Comparison of ENCODE assay signal across 8 cellular contexts in the genomic region with DNA sequence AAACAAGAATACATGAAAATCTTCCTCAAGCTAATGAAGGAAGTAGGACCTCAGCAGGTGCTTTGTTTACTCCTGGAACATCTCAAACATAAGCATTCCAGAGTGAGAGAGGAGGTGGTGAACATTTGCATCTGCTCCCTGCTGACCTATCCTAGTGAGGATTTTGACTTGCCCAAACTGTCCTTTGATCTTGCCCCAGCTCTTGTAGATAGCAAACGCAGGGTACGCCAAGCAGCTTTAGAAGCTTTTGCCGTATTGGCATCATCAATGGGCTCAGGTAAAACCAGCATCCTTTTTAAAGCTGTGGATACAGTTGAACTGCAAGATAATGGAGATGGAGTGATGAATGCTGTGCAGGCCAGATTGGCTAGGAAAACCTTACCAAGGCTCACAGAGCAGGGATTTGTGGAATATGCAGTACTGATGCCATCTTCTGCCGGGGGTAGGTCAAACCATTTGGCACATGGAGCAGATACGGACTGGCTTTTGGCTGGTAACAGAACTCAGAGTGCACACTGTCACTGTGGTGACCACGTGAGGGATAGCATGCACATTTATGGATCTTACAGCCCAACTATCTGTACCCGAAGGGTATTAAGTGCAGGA. TPM values are rescaled to one million over a fixed set of nuclear protein-coding genes. Genes with fewer than 3 reads are reported as not detected.
A peak's percentile ranks its signal among the peaks of the same experiment; 100 is the strongest.
DNase-seq lines count a peak whose midpoint lies in the region; ATAC-seq, FAIRE-seq and TF ChIP-seq lines count a peak whose summit lies in the region.

No MANE protein-coding gene starts in this region.

- H4K20me1 ChIP-seq in K562 (replicated peaks; ENCODE audit: control insufficient read depth, insufficient read depth, low read length): 0 out of 2 replicates have a peak, but pooled peaks cover 9% of the 10 kb centered on the region

- no peaks in the 10 kb centered on the region for H3K27me3 ChIP-seq in BE2C
- no peaks in the 10 kb centered on the region for H3K27me3 ChIP-seq in K562 (ENCODE audit: control insufficient read depth in 2 of 2, insufficient read depth in 2 of 2, low read length in 2 of 2)
- H3K27me3 ChIP-seq in right lobe of liver: no peaks in the 10 kb centered on the region

- whole genome bisulfite sequencing in K562 (ENCODE audit: insufficient coverage, low coverage, missing lambda C conversion rate): 1% methylated on average over 7 of the region's 7 CpGs
- 2% methylated on average over 6 of the region's 7 CpGs for WGBS in right lobe of liver (ENCODE audit: insufficient coverage, low coverage, low lambda C conversion rate, missing lambda C conversion rate)

- H3K4me1 ChIP-seq in BE2C (no peaks in the 10 kb centered on the region), HEK293 (ENCODE audit: control insufficient read depth, insufficient read depth, low read length) (peaks cover 15% of the 10 kb centered on the region; the same call in 1 of the 2 replicates), K562 (replicated peaks in 1 of 2; ENCODE audit: control insufficient read depth in 2 of 2, insufficient read depth in 2 of 2, low read length in 2 of 2) (no peaks in the 10 kb centered on the region; a peak in 3 of 5 replicates), right lobe of liver (peaks cover 0 to 45% (median 21%) of the 10 kb centered on the region in 4 donors)

- DNase-seq in BE2C (peak; percentile 49), K562 (ENCODE audit: extremely low read depth in 1 of 4, low spot score in 3 of 4) (peak in 1 of 4 experiments; percentile 6), right lobe of liver (peak in 1 of 3 donors; percentile 62), AG08396 (ENCODE audit: low spot score) (no peak), H54 (ENCODE audit: insufficient read length, low spot score) (no peak)

- BruUV-seq in K562 (replicated peaks; lab: Mats Ljungman, UMichigan): no TSS peak

- ATAC-seq in K562: no peak
- ATAC-seq in right lobe of liver: peak; percentile 6 to 21 (median 12)
- ATAC-seq in GM21723 (IDR thresholded peaks at IDR 0.05; ENCODE audit: unreplicated experiment): no peak
- no peak for ATAC-seq in GM21381 (IDR thresholded peaks at IDR 0.05; ENCODE audit: unreplicated experiment)

- peaks cover 85% of the 10 kb centered on the region for H3K79me2 ChIP-seq in K562 (ENCODE audit: control insufficient read depth, insufficient read depth, low read length)

- POLR2A ChIA-PET in HEK293 (lab: Yijun Ruan, JAX) (interaction anchor here (3.0 kb wide), 1 partner anchor 171 kb away, joined by 22 read pairs; a partner anchor contains a TSS), K562 (lab: Yijun Ruan, JAX) (no interaction called here)

- no peak for TF ChIP-seq POLR2A in K562 (conservative IDR thresholded peaks at IDR 0.05)
- TF ChIP-seq POLR2A in right lobe of liver (IDR thresholded peaks at IDR 0.05): no peak
- TF ChIP-seq POLR2A in H54 (IDR thresholded peaks at IDR 0.05; ENCODE audit: low read depth, low read length): no peak

- TF ChIP-seq RAD21 in K562 (CRISPR knock-in tag; conservative IDR thresholded peaks at IDR 0.05 in 1 of 2, IDR thresholded peaks at IDR 0.05 in 1 of 2): no peak

- CTCF ChIA-PET in HEK293 (lab: Yijun Ruan, JAX): interaction anchor here (0.6 to 1.1 kb wide), 4 partner anchors 51 to 305 kb away, joined by 3 to 4 read pairs (median 3); no protein-coding TSS in a partner anchor
- CTCF ChIA-PET in K562 (lab: Yijun Ruan, JAX; ENCODE audit: low intra/inter-chr PET ratio): no interaction called here

- no peak for FAIRE-seq in K562 (lab: Jason Lieb, UNC)
- no peak for FAIRE-seq in H54 (lab: Jason Lieb, UNC)

- in situ Hi-C loops in K562 (cut with MboI): no loop called here

- peak overlapping the region; percentile 97 for H3K4me3 ChIP-seq in BE2C (ENCODE audit: low read depth, low read length)
- peak overlapping the region; percentile 81 for H3K4me3 ChIP-seq in HEK293 (ENCODE audit: low read depth, low read length)
- H3K4me3 ChIP-seq in K562: peak overlapping the region; percentile 53
- peak overlapping the region; percentile 12 to 75 (median 30) for H3K4me3 ChIP-seq in right lobe of liver

- TF ChIP-seq EP300 in K562 (IDR thresholded peaks at IDR 0.05; ENCODE audit: low read length): no peak

- no peak overlapping the region for H2AFZ ChIP-seq in K562 (ENCODE audit: low read depth, low read length)

- no peak overlapping the region for H3K27ac ChIP-seq in HEK293 (ENCODE audit: extremely low read depth, low read depth, low read length)
- no peak overlapping the region for H3K27ac ChIP-seq in K562 (ENCODE audit: extremely low read depth, low read depth, low read length)
- no peak overlapping the region for H3K27ac ChIP-seq in right lobe of liver

- H3K36me3 ChIP-seq in BE2C (no peaks in the 10 kb centered on the region), HEK293 (ENCODE audit: control insufficient read depth in 2 of 2, insufficient read depth in 1 of 2, low read length in 2 of 2) (peaks cover 0 to 5% of the 10 kb centered on the region in 2 experiments; a peak in 2 of 3 replicates), K562 (ENCODE audit: control insufficient read depth, insufficient read depth, low read length) (no peaks in the 10 kb centered on the region), right lobe of liver (no peaks in the 10 kb centered on the region)

- H3K9me1 ChIP-seq in K562 (ENCODE audit: control insufficient read depth, insufficient read depth, low read length): no peaks in the 10 kb centered on the region

- intact Hi-C loops in K562 (cut with micrococcal nuclease) (loop anchor here (2.0 to 5.0 kb wide), 3 partner anchors 52 to 288 kb away; a partner anchor contains a TSS), right lobe of liver (cut with DNase I) (no loop called here)

- H3K9ac ChIP-seq in K562 (ENCODE audit: insufficient read depth in 1 of 2, low read depth in 2 of 2, low read length in 2 of 2): peak overlapping the region; percentile 56 to 60; a peak in 3 of 4 replicates

- TF ChIP-seq CTCF in BE2C (IDR thresholded peaks at IDR 0.05; ENCODE audit: low read depth, low read length): no peak
- TF ChIP-seq CTCF in HEK293 (tag by site-specific recombination; IDR thresholded peaks at IDR 0.05): peak; percentile 35; the same call in 1 of the 2 replicates
- no peak for TF ChIP-seq CTCF in K562 (IDR thresholded peaks at IDR 0.05 in 2 of 3, conservative IDR thresholded peaks at IDR 0.05 in 1 of 3; ENCODE audit: insufficient read depth in 2 of 3, low read depth in 1 of 3, low read length in 3 of 3)
- no peak for TF ChIP-seq CTCF in right lobe of liver (IDR thresholded peaks at IDR 0.05)

- peak overlapping the region; percentile 90 for H3K4me2 ChIP-seq in K562 (ENCODE audit: insufficient read depth, low read length)

- H3K9me3 ChIP-seq in BE2C: no peaks in the 10 kb centered on the region
- no peaks in the 10 kb centered on the region for H3K9me3 ChIP-seq in HEK293 (ENCODE audit: control insufficient read depth, insufficient read depth, low read depth, low read length)
- no peaks in the 10 kb centered on the region for H3K9me3 ChIP-seq in K562 (replicated peaks; ENCODE audit: control insufficient read depth, insufficient read depth, low read depth, low read length)
- H3K9me3 ChIP-seq in right lobe of liver: no peaks in the 10 kb centered on the region

TF ChIP-seq in HEK293, 187 proteins besides CTCF, POLR2A, EP300 and RAD21 (continues in another document):
- TF ChIP-seq ZNF624 (tag by site-specific recombination; IDR thresholded peaks at IDR 0.05) (no peak), ZBTB17 (tag by site-specific recombination; IDR thresholded peaks at IDR 0.05) (peak; percentile 85)

TF ChIP-seq in K562, 482 proteins besides CTCF, POLR2A, EP300 and RAD21 (continues in another document):
- no peak for TF ChIP-seq THRAP3 (IDR thresholded peaks at IDR 0.05; ENCODE audit: borderline replicate concordance)

RNA-seq across cellular contexts. Expression of a gene that starts 1.9 kb away (rescaled TPM):
- polyA plus RNA-seq in BE2C (2012; ENCODE audit: insufficient read depth, insufficient read length, low read depth): 12.7 TPM
- 21.7 and 28.2 TPM in 2 replicates for total RNA-seq in K562 (2011; cell fraction: chromatin; rRNA removed; ENCODE audit: low replicate concordance)
- total RNA-seq in K562 (2011; cell fraction: nucleolus; rRNA removed): 11.2 and 13.7 TPM in 2 replicates
- total RNA-seq in K562 (2011; cell fraction: nucleoplasm; rRNA removed): 12.4 and 14.8 TPM in 2 replicates
- 2.3 and 2.4 TPM in 2 replicates for total RNA-seq in K562 (2014; rRNA removed)
- 4.9 and 5.6 TPM in 2 replicates for total RNA-seq in K562 (2014; rRNA removed; fragmentation: Illumina TruSeq; extraction: Trizol)
- total RNA-seq in K562 (2015; rRNA removed; fragmentation: Illumina TruSeq; extraction: Trizol): 6.4 and 7.0 TPM in 2 replicates
- total RNA-seq in K562 (2021): 3.2 and 3.7 TPM in 2 replicates
- polyA plus RNA-seq in K562 (2011; rRNA removed): 5.6 and 5.8 TPM in 2 replicates
- polyA plus RNA-seq in K562 (2011; cell fraction: cytosol; rRNA removed): 1.3 and 1.4 TPM in 2 replicates
- 5.9 and 6.4 TPM in 2 replicates for polyA plus RNA-seq in K562 (2011; cell fraction: nucleus; rRNA removed)
- polyA plus RNA-seq in K562 (2012): 1.9 and 2.1 TPM in 2 replicates
- polyA plus RNA-seq in K562 (2014; fragmentation: Illumina TruSeq; extraction: Trizol): 2.6 and 3.8 TPM in 2 replicates
- polyA plus RNA-seq in K562 (2014; fragmentation: Nextera tagmentation; extraction: Ambion mirVana): 1 to 10 TPM; 1.3 to 1.6 TPM
- polyA plus RNA-seq in K562 (2014; rRNA removed): 1.7 and 3.4 TPM in 2 replicates
- polyA minus RNA-seq in K562 (2011; rRNA and poly(A)+ RNA removed): 18.4 and 19.0 TPM in 2 replicates
- 2.9 and 3.5 TPM in 2 replicates for polyA minus RNA-seq in K562 (2011; cell fraction: cytosol; rRNA and poly(A)+ RNA removed)
- 14.7 and 24.9 TPM in 2 replicates for polyA minus RNA-seq in K562 (2011; cell fraction: nucleus; rRNA and poly(A)+ RNA removed)
- 10 to 100 TPM in 1 of 6 experiments, 1 to 10 TPM in 5; 4.7 to 12.5 (median 6.9) TPM for total RNA-seq in right lobe of liver

RNA-seq across cellular contexts. Expression of a gene that starts 2.1 kb away (rescaled TPM):
- 14.7 TPM for polyA plus RNA-seq in BE2C (2012; ENCODE audit: insufficient read depth, insufficient read length, low read depth)
- 9.2 and 15.4 TPM in 2 replicates for total RNA-seq in K562 (2011; cell fraction: chromatin; rRNA removed; ENCODE audit: low replicate concordance)
- 7.7 and 10.5 TPM in 2 replicates for total RNA-seq in K562 (2011; cell fraction: nucleolus; rRNA removed)
- 14.3 and 21.8 TPM in 2 replicates for total RNA-seq in K562 (2011; cell fraction: nucleoplasm; rRNA removed)
- 1.3 and 1.8 TPM in 2 replicates for total RNA-seq in K562 (2014; rRNA removed)
- 5.5 and 7.3 TPM in 2 replicates for total RNA-seq in K562 (2014; rRNA removed; fragmentation: Illumina TruSeq; extraction: Trizol)
- total RNA-seq in K562 (2015; rRNA removed; fragmentation: Illumina TruSeq; extraction: Trizol): 4.1 and 4.7 TPM in 2 replicates
- 4.1 and 5.0 TPM in 2 replicates for total RNA-seq in K562 (2021)
- 3.8 and 4.3 TPM in 2 replicates for polyA plus RNA-seq in K562 (2011; rRNA removed)
- 1.6 and 3.1 TPM in 2 replicates for polyA plus RNA-seq in K562 (2011; cell fraction: cytosol; rRNA removed)
- 2.9 and 3.1 TPM in 2 replicates for polyA plus RNA-seq in K562 (2011; cell fraction: nucleus; rRNA removed)
- polyA plus RNA-seq in K562 (2012): 1.8 and 2.4 TPM in 2 replicates
- 2.9 and 4.4 TPM in 2 replicates for polyA plus RNA-seq in K562 (2014; fragmentation: Illumina TruSeq; extraction: Trizol)
- 1 to 10 TPM; 4.8 to 7.5 TPM for polyA plus RNA-seq in K562 (2014; fragmentation: Nextera tagmentation; extraction: Ambion mirVana)
- 1.1 TPM in 2 replicates for polyA plus RNA-seq in K562 (2014; rRNA removed)
- polyA minus RNA-seq in K562 (2011; rRNA and poly(A)+ RNA removed): 18.5 and 21.0 TPM in 2 replicates
- 2.0 and 2.7 TPM in 2 replicates for polyA minus RNA-seq in K562 (2011; cell fraction: cytosol; rRNA and poly(A)+ RNA removed)
- 14.7 and 19.0 TPM in 2 replicates for polyA minus RNA-seq in K562 (2011; cell fraction: nucleus; rRNA and poly(A)+ RNA removed)
- 1 to 10 TPM; 3.4 to 7.8 (median 6.1) TPM for total RNA-seq in right lobe of liver

Comparison
In these comparisons a context has a peak if more than half of its experiments do, and no peak if none do; other contexts are left out.
1. H3K4me3 ChIP-seq: peak in every context shown above with its lines; median percentile 97 in BE2C; 81 in HEK293; 53 in K562; 30 in right lobe of liver.
2. ATAC-seq: peak in right lobe of liver (4 of 4); none in K562 (single experiment), GM21723 (single experiment) and GM21381 (single experiment).